Comparison of ENCODE assay signal across 3 cellular contexts in genomic region chr2:178357704-178358103, GRCh38.
DNase-seq lines count a peak whose midpoint lies in the region; ATAC-seq, FAIRE-seq and TF ChIP-seq lines count a peak whose summit lies in the region.
"Not testable (repeated sequence)": the region's sequence is repeated elsewhere in the genome, so short reads cannot be mapped to it uniquely, and the experiment has no call there.

No MANE protein-coding gene starts in this region.

- not testable (repeated sequence) for BruUV-seq in K562 (replicated peaks; lab: Mats Ljungman, UMichigan); endothelial cell of umbilical vein (replicated peaks; lab: Mats Ljungman, UMichigan)

- not testable (repeated sequence) for H3K4me1 ChIP-seq in HEK293 (ENCODE audit: control insufficient read depth, insufficient read depth, low read length); K562 (replicated peaks in 1 of 2; ENCODE audit: control insufficient read depth in 2 of 2, insufficient read depth in 2 of 2, low read length in 2 of 2); endothelial cell of umbilical vein (ENCODE audit: control insufficient read depth, extremely low read depth, insufficient read depth, low read length)

- intact Hi-C loops in K562 (cut with micrococcal nuclease); endothelial cell of umbilical vein (cut with micrococcal nuclease): not testable (repeated sequence)

- not testable (repeated sequence) for H3K9me1 ChIP-seq in K562 (ENCODE audit: control insufficient read depth, insufficient read depth, low read length); endothelial cell of umbilical vein (replicated peaks; ENCODE audit: control insufficient read depth, extremely low read depth, insufficient read depth, low read length)

- CTCF ChIA-PET in HEK293 (lab: Yijun Ruan, JAX); K562 (lab: Yijun Ruan, JAX; ENCODE audit: low intra/inter-chr PET ratio); endothelial cell of umbilical vein (lab: Charles Lee): not testable (repeated sequence)

- TF ChIP-seq EP300 in K562 (IDR thresholded peaks at IDR 0.05; ENCODE audit: low read length): not testable (repeated sequence)

- WGBS in K562 (ENCODE audit: insufficient coverage, low coverage, missing lambda C conversion rate): 40% methylated on average over 4 of the region's 4 CpGs

- H3K36me3 ChIP-seq in HEK293 (ENCODE audit: control insufficient read depth in 2 of 2, insufficient read depth in 1 of 2, low read length in 2 of 2); K562 (ENCODE audit: control insufficient read depth, insufficient read depth, low read length); endothelial cell of umbilical vein (ENCODE audit: control insufficient read depth in 2 of 2, extremely low read depth in 1 of 2, insufficient read depth in 2 of 2, low read length in 2 of 2): not testable (repeated sequence)

- POLR2A ChIA-PET in HEK293 (lab: Yijun Ruan, JAX); K562 (lab: Yijun Ruan, JAX); endothelial cell of umbilical vein (lab: Charles Lee): not testable (repeated sequence)

- H3K4me3 ChIP-seq in HEK293 (ENCODE audit: low read depth, low read length); K562; endothelial cell of umbilical vein (replicated peaks in 1 of 3; ENCODE audit: insufficient read depth in 1 of 3, low read depth in 1 of 3, low read length in 3 of 3): not testable (repeated sequence)

- not testable (repeated sequence) for H4K20me1 ChIP-seq in K562 (replicated peaks; ENCODE audit: control insufficient read depth, insufficient read depth, low read length); endothelial cell of umbilical vein (replicated peaks; ENCODE audit: control insufficient read depth, extremely low read depth, insufficient read depth, low read length)

- not testable (repeated sequence) for TF ChIP-seq RAD21 in K562 (CRISPR knock-in tag; conservative IDR thresholded peaks at IDR 0.05 in 1 of 2, IDR thresholded peaks at IDR 0.05 in 1 of 2)

- dilution Hi-C loops in endothelial cell of umbilical vein (cut with MboI; ENCODE audit: extremely low pct_ligation_motif_present, low sequenced_read_pairs): not testable (repeated sequence)

- in situ Hi-C loops in K562 (cut with MboI): not testable (repeated sequence)

- not testable (repeated sequence) for H3K9me3 ChIP-seq in HEK293 (ENCODE audit: control insufficient read depth, insufficient read depth, low read depth, low read length); K562 (replicated peaks; ENCODE audit: control insufficient read depth, insufficient read depth, low read depth, low read length); endothelial cell of umbilical vein (replicated peaks; ENCODE audit: control insufficient read depth, insufficient read depth, low read length)

- H3K27me3 ChIP-seq in K562 (ENCODE audit: control insufficient read depth in 2 of 2, insufficient read depth in 2 of 2, low read length in 2 of 2); endothelial cell of umbilical vein (ENCODE audit: control insufficient read depth in 2 of 2, insufficient read depth in 2 of 2, low read length in 2 of 2): not testable (repeated sequence)

- not testable (repeated sequence) for DNase-seq in K562 (ENCODE audit: extremely low read depth in 1 of 4, low spot score in 3 of 4); endothelial cell of umbilical vein (ENCODE audit: low read depth, low spot score)

- TF ChIP-seq CTCF in HEK293 (tag by site-specific recombination; IDR thresholded peaks at IDR 0.05); K562 (IDR thresholded peaks at IDR 0.05 in 2 of 3, conservative IDR thresholded peaks at IDR 0.05 in 1 of 3; ENCODE audit: insufficient read depth in 2 of 3, low read depth in 1 of 3, low read length in 3 of 3); endothelial cell of umbilical vein (IDR thresholded peaks at IDR 0.05; ENCODE audit: extremely low read depth in 1 of 2, insufficient read depth in 1 of 2, low read depth in 1 of 2, low read length in 2 of 2): not testable (repeated sequence)

- ATAC-seq in K562: not testable (repeated sequence)

- H3K27ac ChIP-seq in HEK293 (ENCODE audit: extremely low read depth, low read depth, low read length); K562 (ENCODE audit: extremely low read depth, low read depth, low read length); endothelial cell of umbilical vein (ENCODE audit: insufficient read depth, low read depth, low read length): not testable (repeated sequence)

- not testable (repeated sequence) for H3K9ac ChIP-seq in K562 (ENCODE audit: insufficient read depth in 1 of 2, low read depth in 2 of 2, low read length in 2 of 2); endothelial cell of umbilical vein (replicated peaks; ENCODE audit: extremely low read depth, insufficient read depth, low read length)

- not testable (repeated sequence) for H3K79me2 ChIP-seq in K562 (ENCODE audit: control insufficient read depth, insufficient read depth, low read length); endothelial cell of umbilical vein (ENCODE audit: control insufficient read depth, insufficient read depth, low read length)

- H3K4me2 ChIP-seq in K562 (ENCODE audit: insufficient read depth, low read length); endothelial cell of umbilical vein (ENCODE audit: insufficient read depth, low read length): not testable (repeated sequence)

- FAIRE-seq in K562 (lab: Jason Lieb, UNC): not testable (repeated sequence)
- peak; percentile 47 for FAIRE-seq in endothelial cell of umbilical vein (lab: Jason Lieb, UNC)

- not testable (repeated sequence) for TF ChIP-seq POLR2A in K562 (conservative IDR thresholded peaks at IDR 0.05); endothelial cell of umbilical vein (IDR thresholded peaks at IDR 0.05; ENCODE audit: low read depth, low read length)

- H2AFZ ChIP-seq in K562 (ENCODE audit: low read depth, low read length); endothelial cell of umbilical vein (ENCODE audit: low read depth, low read length): not testable (repeated sequence)

TF ChIP-seq in HEK293, 187 proteins besides CTCF, POLR2A, EP300 and RAD21:
- TF ChIP-seq ZNF146 (tag by site-specific recombination; IDR thresholded peaks at IDR 0.05): peak; percentile 76

TF ChIP-seq in K562, 482 proteins besides CTCF, POLR2A, EP300 and RAD21:
- TF ChIP-seq ZNF146 (CRISPR knock-in tag; IDR thresholded peaks at IDR 0.05; ENCODE audit: unreplicated experiment) (peak; percentile 89), KDM1A (IDR thresholded peaks at IDR 0.05) (peak in 1 of 2 experiments; percentile 49; a peak in 2 of 4 replicates)
TF ChIP-seq in K562: peak in this region for 2; not testable (repeated sequence) for 480.
